In genomic region chr1:235408503-235408960, GRCh38 we compare ENCODE assay signal across 1 cellular context.
TF ChIP-seq lines count a peak whose summit lies in the region.

No MANE protein-coding gene starts in this region.

TF ChIP-seq in GM23338, 12 proteins besides CTCF, POLR2A, EP300 and RAD21 (continued from another document):
- TF ChIP-seq REST (IDR thresholded peaks at IDR 0.05; ENCODE audit: unreplicated experiment) (no peak), EZH2 (IDR thresholded peaks at IDR 0.05; ENCODE audit: low read depth, unreplicated experiment) (no peak), EZH2phosphoT487 (IDR thresholded peaks at IDR 0.05; ENCODE audit: unreplicated experiment) (no peak), ZNF462 (CRISPR knock-in tag; IDR thresholded peaks at IDR 0.05) (no peak), STAT1 (IDR thresholded peaks at IDR 0.05; ENCODE audit: unreplicated experiment) (no peak), ZNF331 (CRISPR knock-in tag; IDR thresholded peaks at IDR 0.05; ENCODE audit: low read depth) (no peak), NANOG (IDR thresholded peaks at IDR 0.05; ENCODE audit: borderline replicate concordance) (no peak)
TF ChIP-seq in GM23338: peak in this region for 0.
